8 cellular contexts compared by ENCODE assay signal in the genomic region with DNA sequence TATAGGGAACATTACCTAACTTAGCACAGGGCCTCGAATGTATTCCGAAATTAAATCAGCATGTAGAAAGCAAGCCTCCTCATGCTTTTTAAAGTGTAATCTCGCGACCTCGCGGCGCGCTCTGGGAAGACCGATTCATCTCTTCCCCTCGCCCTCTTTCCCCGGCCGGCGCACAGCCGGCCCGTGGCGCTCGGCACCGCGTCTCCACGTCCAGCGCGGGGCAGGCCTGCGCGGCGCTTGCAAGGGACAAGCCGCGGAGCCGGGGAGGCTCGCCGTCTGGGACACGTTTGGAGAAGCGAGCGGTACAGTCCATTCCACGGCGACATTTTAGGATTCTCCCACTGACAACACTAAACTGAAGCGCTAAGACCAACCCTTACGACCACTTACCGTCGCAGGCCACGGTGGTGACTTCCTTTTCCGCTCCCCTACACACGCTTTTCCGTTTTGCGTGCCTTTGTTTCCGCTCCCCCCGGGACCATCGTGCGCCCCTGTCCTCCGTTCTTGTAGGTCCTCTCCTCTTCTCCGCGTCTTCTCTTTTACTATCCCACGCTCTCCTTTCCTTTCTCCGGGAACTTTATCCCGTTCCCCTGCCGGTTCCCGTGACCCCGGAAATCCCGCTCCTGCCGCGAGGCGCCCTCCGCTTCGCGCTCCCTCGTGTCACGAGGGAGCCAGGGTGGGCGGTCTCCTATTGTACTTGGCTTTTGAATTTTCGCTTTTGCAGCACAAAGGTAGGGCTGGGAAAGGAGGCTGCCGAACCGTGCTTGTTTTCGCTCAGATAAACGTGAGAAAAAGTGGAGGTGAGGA. TPM values are rescaled to one million over a fixed set of nuclear protein-coding genes. Genes with fewer than 3 reads are reported as not detected.
DNase-seq lines count a peak whose midpoint lies in the region; ATAC-seq, FAIRE-seq and TF ChIP-seq lines count a peak whose summit lies in the region.

A gene with protein sequence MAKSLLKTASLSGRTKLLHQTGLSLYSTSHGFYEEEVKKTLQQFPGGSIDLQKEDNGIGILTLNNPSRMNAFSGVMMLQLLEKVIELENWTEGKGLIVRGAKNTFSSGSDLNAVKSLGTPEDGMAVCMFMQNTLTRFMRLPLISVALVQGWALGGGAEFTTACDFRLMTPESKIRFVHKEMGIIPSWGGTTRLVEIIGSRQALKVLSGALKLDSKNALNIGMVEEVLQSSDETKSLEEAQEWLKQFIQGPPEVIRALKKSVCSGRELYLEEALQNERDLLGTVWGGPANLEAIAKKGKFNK (minus strand): TSS at position 664 of the 807 bp plus-strand sequence. CDS start 12,581 bp downstream, outside the sequence.

- ATAC-seq in HG02642 (IDR thresholded peaks at IDR 0.05; ENCODE audit: poor library complexity, unreplicated experiment) (peak; percentile 82), left ventricle myocardium superior (peak; percentile 91)

- H3K27ac ChIP-seq in adipose tissue (ENCODE audit: low read depth, low read length): no peak within 1 kb of the TSS

- intact Hi-C loops in left ventricle myocardium superior (cut with micrococcal nuclease): no loop called here

- DNase-seq in NCI-H1105 treated with DMSO at 0.1 percent for 48 hours (lab: John Stamatoyannopoulos, UW) (peak; percentile 84), SW 1271 (lab: John Stamatoyannopoulos, UW) (peak; percentile 50 to 84), left ventricle myocardium superior (peak; percentile 72), pulmonary artery endothelial cell (ENCODE audit: low read depth, low spot score) (peak; percentile 17), urothelium cell line (ENCODE audit: low spot score) (peak; percentile 68)

- peak; percentile 13 for FAIRE-seq in urothelium cell line (lab: Jason Lieb, UNC)

- no peak for TF ChIP-seq CTCF in GM12875 (IDR thresholded peaks at IDR 0.05; ENCODE audit: borderline replicate concordance, insufficient read depth, low read depth, low read length)

- 1% methylated on average over 68 to 71 of the region's 72 CpGs for WGBS in adipose tissue, 3 donors

- H3K4me3 ChIP-seq in GM12875 (ENCODE audit: low read depth, low read length): peak within 1 kb of the TSS; percentile 73

RNA-seq across cellular contexts. Expression of the gene that starts here (rescaled TPM):
- polyA plus RNA-seq in adipose tissue: 100 to 1,000 TPM in 1 of 3 donors, 10 to 100 TPM in 2; 27.1 to 121 (median 77.8) TPM
- 43.4 TPM for total RNA-seq in left ventricle myocardium superior
- 29.1 and 40.3 TPM in 2 replicates for total RNA-seq in pulmonary artery endothelial cell

Comparison
In these comparisons a context has a peak if more than half of its experiments do, and no peak if none do; other contexts are left out.
1. DNase-seq: peak in every context shown above with its lines; median percentile 84 in NCI-H1105 treated with DMSO at 0.1 percent for 48 hours; 72 in left ventricle myocardium superior; 68 in urothelium cell line; 67 in SW 1271; 17 in pulmonary artery endothelial cell.